Comparison of ENCODE assay signal across 20 cellular contexts in genomic region chr1:203473781-203474305, GRCh38. TPM values are rescaled to one million over a fixed set of nuclear protein-coding genes. Genes with fewer than 3 reads are reported as not detected.
"Had no signal": no experiment of that assay in that cellular context is flagged by ENCODE, and none has a peak within 500 bp of the region (broad histone marks: within the 10 kb centered on the region; RNA-seq: fewer than 3 reads in every experiment).

No MANE protein-coding gene starts in this region.

- H3K79me2 ChIP-seq: hepatocyte had no signal

- H3K9me3 ChIP-seq: esophagus squamous epithelium, SK-N-SH had no signal

- H3K4me2 ChIP-seq: hepatocyte, SK-N-SH had no signal

- H3K27me3 ChIP-seq: hepatocyte had no signal

- H3K27ac ChIP-seq: hepatocyte had no signal

- H3K36me3 ChIP-seq: esophagus squamous epithelium had no signal

- DNase-seq: activated B cell treated with CpG ODN at 0.5 μM for 24 hours; activated CD4-positive, alpha-beta T cell treated with anti-CD3 and anti-CD28 coated beads, Interleukin-2, amount 50 U/mL, for 1 hour; activated CD8-positive, alpha-beta memory T cell treated with anti-CD3 and anti-CD28 coated beads, Interleukin-2, amount 50 U/mL, for 4 hours; activated effector memory CD4-positive, alpha-beta T cell treated with anti-CD3 and anti-CD28 coated beads, Interleukin-2, amount 50 U/mL, for 16 hours; activated T-cell treated with anti-CD3 and anti-CD28 coated beads, Interleukin-2, amount 50 U/mL, for 72 hours; effector memory CD4-positive, alpha-beta T cell; esophagus squamous epithelium; SK-N-SH; stimulated activated naive B cell treated with anti-CD40 and anti-IgM and Interleukin-4, amounts not matched to agents 10 μg/mL and 1 μg/mL and 100 μg/mL, for 72 hours; T-cell had no signal

- ATAC-seq: activated T-cell treated with anti-CD3 and anti-CD28 coated beads, Interleukin-2, amount 50 U/mL, for 72 hours; stimulated activated naive B cell treated with anti-CD40 and anti-IgM and Interleukin-4, amounts not matched to agents 10 μg/mL and 1 μg/mL and 100 μg/mL, for 72 hours; T-cell had no signal

- H3K9ac ChIP-seq: SK-N-SH had no signal

- H3K4me3 ChIP-seq: esophagus squamous epithelium, hepatocyte had no signal

RNA-seq across cellular contexts. Expression of gene PRELP, which starts 1.8 kb away (rescaled TPM):
- total RNA-seq: activated B cell treated with CpG ODN at 0.5 μM for 24 hours; activated T-cell treated with anti-CD3 and anti-CD28 coated beads, Interleukin-2, amount 50 U/mL, for 72 hours; bronchial epithelial cell; endothelial cell of umbilical vein; lung microvascular endothelial cell; pulmonary artery endothelial cell had no signal

RNA-seq across cellular contexts. Expression of gene OPTC, which starts 20.1 kb away (rescaled TPM):
- total RNA-seq: activated B cell treated with CpG ODN at 0.5 μM for 24 hours; activated T-cell treated with anti-CD3 and anti-CD28 coated beads, Interleukin-2, amount 50 U/mL, for 72 hours; astrocyte; bronchial epithelial cell; cerebellum; endothelial cell of umbilical vein; esophagus squamous epithelium; hepatocyte; lung microvascular endothelial cell; neural crest cell; osteoblast; pulmonary artery endothelial cell; T-cell had no signal
- polyA plus RNA-seq: adipose tissue, endothelial cell of umbilical vein, SK-N-SH had no signal
